ENCODE assay signal across 2 cellular contexts in the genomic region with DNA sequence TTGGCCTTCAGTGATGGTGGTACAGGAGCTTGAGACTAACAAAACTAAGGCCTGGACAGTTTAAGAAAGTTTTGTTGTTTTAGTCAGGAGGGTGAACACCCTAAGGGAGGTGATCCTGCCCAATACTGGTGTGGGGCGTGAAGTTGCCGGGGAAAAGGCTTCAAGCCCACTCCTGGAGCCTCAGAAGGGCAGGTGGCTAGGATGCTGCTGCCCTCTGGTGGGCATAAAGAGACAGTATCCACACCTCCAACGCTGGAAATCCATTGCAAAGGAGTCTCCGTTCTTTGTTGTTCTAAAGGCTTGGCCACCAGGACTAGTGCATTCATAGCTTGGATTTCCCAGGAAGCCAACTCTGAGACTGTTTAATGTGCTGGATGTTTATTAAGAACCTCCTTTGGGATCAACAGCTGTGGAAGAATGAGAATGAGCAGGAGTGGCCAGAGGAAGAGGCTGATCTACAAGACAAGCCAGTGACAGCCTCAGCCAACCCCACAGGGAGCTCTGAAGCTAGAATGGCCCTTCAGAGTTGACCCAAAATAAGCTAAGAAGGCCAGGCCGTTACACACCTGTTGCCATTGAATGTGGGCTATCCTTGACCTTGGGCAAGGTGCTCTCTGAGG.
TF ChIP-seq lines count a peak whose summit lies in the region.

No MANE protein-coding gene starts in this region.

TF ChIP-seq in HEK293, 187 proteins besides CTCF, POLR2A, EP300 and RAD21:
- TF ChIP-seq KLF10 (tag by site-specific recombination; IDR thresholded peaks at IDR 0.05) (no peak), ZNF175 (tag by site-specific recombination; IDR thresholded peaks at IDR 0.05) (no peak), ZNF140 (tag by site-specific recombination; IDR thresholded peaks at IDR 0.05) (no peak), ZNF660 (tag by site-specific recombination; IDR thresholded peaks at IDR 0.05) (peak; percentile 51), ZNF654 (tag by site-specific recombination; IDR thresholded peaks at IDR 0.05; ENCODE audit: low read depth) (peak; percentile 84), ZBTB17 (tag by site-specific recombination; IDR thresholded peaks at IDR 0.05) (peak; percentile 49; the same call in 1 of the 2 replicates), SCRT2 (tag by site-specific recombination; IDR thresholded peaks at IDR 0.05) (peak; percentile 75), ZNF623 (tag by site-specific recombination; IDR thresholded peaks at IDR 0.05) (no peak), ZNF274 (IDR thresholded peaks at IDR 0.05; ENCODE audit: low read length) (no peak), ZNF274 (tag by site-specific recombination; IDR thresholded peaks at IDR 0.05; ENCODE audit: borderline replicate concordance) (no peak), HOXA7 (CRISPR knock-in tag; IDR thresholded peaks at IDR 0.05; ENCODE audit: borderline replicate concordance) (no peak), ZNF501 (tag by site-specific recombination; IDR thresholded peaks at IDR 0.05) (0 out of 2 replicates have a peak, but pooled peaks have one; percentile 21), ZBTB48 (tag by site-specific recombination; IDR thresholded peaks at IDR 0.05) (no peak), ZNF211 (tag by site-specific recombination; IDR thresholded peaks at IDR 0.05; ENCODE audit: low read depth) (no peak)
- TF ChIP-seq, protein P1, sequence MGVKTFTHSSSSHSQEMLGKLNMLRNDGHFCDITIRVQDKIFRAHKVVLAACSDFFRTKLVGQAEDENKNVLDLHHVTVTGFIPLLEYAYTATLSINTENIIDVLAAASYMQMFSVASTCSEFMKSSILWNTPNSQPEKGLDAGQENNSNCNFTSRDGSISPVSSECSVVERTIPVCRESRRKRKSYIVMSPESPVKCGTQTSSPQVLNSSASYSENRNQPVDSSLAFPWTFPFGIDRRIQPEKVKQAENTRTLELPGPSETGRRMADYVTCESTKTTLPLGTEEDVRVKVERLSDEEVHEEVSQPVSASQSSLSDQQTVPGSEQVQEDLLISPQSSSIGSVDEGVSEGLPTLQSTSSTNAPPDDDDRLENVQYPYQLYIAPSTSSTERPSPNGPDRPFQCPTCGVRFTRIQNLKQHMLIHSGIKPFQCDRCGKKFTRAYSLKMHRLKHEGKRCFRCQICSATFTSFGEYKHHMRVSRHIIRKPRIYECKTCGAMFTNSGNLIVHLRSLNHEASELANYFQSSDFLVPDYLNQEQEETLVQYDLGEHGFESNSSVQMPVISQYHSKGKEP (tag by site-specific recombination; IDR thresholded peaks at IDR 0.05), result no peak

TF ChIP-seq in H1, 55 proteins besides CTCF, POLR2A, EP300 and RAD21:
- TF ChIP-seq CREB1 (IDR thresholded peaks at IDR 0.05) (no peak), GABPA (IDR thresholded peaks at IDR 0.05; ENCODE audit: borderline replicate concordance, insufficient read depth, low read length) (0 out of 2 replicates have a peak, but pooled peaks have one; percentile 57), RFX5 (IDR thresholded peaks at IDR 0.05; ENCODE audit: borderline replicate concordance, low read depth, low read length) (peak; percentile 54; the same call in 1 of the 2 replicates), POU5F1 (IDR thresholded peaks at IDR 0.05; ENCODE audit: low read depth, low read length) (no peak), KDM5A (IDR thresholded peaks at IDR 0.05; ENCODE audit: low read length) (no peak)
- TF ChIP-seq, protein P2, sequence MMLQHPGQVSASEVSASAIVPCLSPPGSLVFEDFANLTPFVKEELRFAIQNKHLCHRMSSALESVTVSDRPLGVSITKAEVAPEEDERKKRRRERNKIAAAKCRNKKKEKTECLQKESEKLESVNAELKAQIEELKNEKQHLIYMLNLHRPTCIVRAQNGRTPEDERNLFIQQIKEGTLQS (IDR thresholded peaks at IDR 0.05; ENCODE audit: insufficient read depth, low read depth, low read length), result 0 out of 2 replicates have a peak, but pooled peaks have one; percentile 15
